ENCODE assay signal across 8 cellular contexts in genomic region chr16:10944249-10945064, GRCh38. TPM values are rescaled to one million over a fixed set of nuclear protein-coding genes. Genes with fewer than 3 reads are reported as not detected.
DNase-seq lines count a peak whose midpoint lies in the region; ATAC-seq and TF ChIP-seq lines count a peak whose summit lies in the region.

A gene with protein sequence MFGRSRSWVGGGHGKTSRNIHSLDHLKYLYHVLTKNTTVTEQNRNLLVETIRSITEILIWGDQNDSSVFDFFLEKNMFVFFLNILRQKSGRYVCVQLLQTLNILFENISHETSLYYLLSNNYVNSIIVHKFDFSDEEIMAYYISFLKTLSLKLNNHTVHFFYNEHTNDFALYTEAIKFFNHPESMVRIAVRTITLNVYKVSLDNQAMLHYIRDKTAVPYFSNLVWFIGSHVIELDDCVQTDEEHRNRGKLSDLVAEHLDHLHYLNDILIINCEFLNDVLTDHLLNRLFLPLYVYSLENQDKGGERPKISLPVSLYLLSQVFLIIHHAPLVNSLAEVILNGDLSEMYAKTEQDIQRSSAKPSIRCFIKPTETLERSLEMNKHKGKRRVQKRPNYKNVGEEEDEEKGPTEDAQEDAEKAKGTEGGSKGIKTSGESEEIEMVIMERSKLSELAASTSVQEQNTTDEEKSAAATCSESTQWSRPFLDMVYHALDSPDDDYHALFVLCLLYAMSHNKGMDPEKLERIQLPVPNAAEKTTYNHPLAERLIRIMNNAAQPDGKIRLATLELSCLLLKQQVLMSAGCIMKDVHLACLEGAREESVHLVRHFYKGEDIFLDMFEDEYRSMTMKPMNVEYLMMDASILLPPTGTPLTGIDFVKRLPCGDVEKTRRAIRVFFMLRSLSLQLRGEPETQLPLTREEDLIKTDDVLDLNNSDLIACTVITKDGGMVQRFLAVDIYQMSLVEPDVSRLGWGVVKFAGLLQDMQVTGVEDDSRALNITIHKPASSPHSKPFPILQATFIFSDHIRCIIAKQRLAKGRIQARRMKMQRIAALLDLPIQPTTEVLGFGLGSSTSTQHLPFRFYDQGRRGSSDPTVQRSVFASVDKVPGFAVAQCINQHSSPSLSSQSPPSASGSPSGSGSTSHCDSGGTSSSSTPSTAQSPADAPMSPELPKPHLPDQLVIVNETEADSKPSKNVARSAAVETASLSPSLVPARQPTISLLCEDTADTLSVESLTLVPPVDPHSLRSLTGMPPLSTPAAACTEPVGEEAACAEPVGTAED (plus strand): TSS chr16:10944564. CDS start chr16:10944718, 154 bp downstream.

- TF ChIP-seq CTCF in natural killer cell (IDR thresholded peaks at IDR 0.05) = no peak

- no peaks in the 10 kb centered on the region for H3K27me3 Mint-ChIP-seq in activated T-helper 2 cell treated with anti-CD3 and anti-CD28 coated beads, Interferon-gamma antibody, Interleukin-2, Interleukin-4, amounts not matched to agents 10 μg/mL and 5 μg/mL and 100 μg/mL, durations not matched to agents 14 hours and 24 hours and 36 hours (ENCODE audit: low read depth)
- H3K27me3 Mint-ChIP-seq in natural killer cell (ENCODE audit: low read depth in 2 of 2) = no peaks in the 10 kb centered on the region

- H3K4me1 Mint-ChIP-seq in activated T-helper 2 cell treated with anti-CD3 and anti-CD28 coated beads, Interferon-gamma antibody, Interleukin-2, Interleukin-4, amounts not matched to agents 10 μg/mL and 5 μg/mL and 100 μg/mL, durations not matched to agents 14 hours and 24 hours and 36 hours (ENCODE audit: low read depth) = peaks cover 49% of the 10 kb centered on the region
- peaks cover 56 to 67% of the 10 kb centered on the region in 2 donors for H3K4me1 Mint-ChIP-seq in natural killer cell

- peak within 1 kb of the TSS; percentile 73 for H3K4me3 ChIP-seq in H7 (ENCODE audit: insufficient read depth, low read depth, low read length)

- DNase-seq in ELR (ENCODE audit: low read depth) = peak; percentile 97
- DNase-seq in H7 = peak; percentile 96
- peak; percentile 94 for DNase-seq in M059J (ENCODE audit: low read depth)
- DNase-seq in activated T-helper 2 cell treated with anti-CD3 and anti-CD28 coated beads, Interferon-gamma antibody, Interleukin-2, Interleukin-4, amounts not matched to agents 10 μg/mL and 5 μg/mL and 100 μg/mL, durations not matched to agents 14 hours and 24 hours and 36 hours (ENCODE audit: low spot score) = peak; percentile 95
- DNase-seq in fibroblast of peridontal ligament (ENCODE audit: extremely low read depth) = peak; percentile 94
- DNase-seq in natural killer cell = peak; percentile 96
- DNase-seq in stimulated activated naive CD4-positive, alpha-beta T cell (lab: John Stamatoyannopoulos, UW) = peak; percentile 88 to 95 (median 92)

- ATAC-seq in natural killer cell = peak; percentile 77 to 91 (median 81)

- H3K9me3 Mint-ChIP-seq in activated T-helper 2 cell treated with anti-CD3 and anti-CD28 coated beads, Interferon-gamma antibody, Interleukin-2, Interleukin-4, amounts not matched to agents 10 μg/mL and 5 μg/mL and 100 μg/mL, durations not matched to agents 14 hours and 24 hours and 36 hours = no peaks in the 10 kb centered on the region
- no peaks in the 10 kb centered on the region for H3K9me3 Mint-ChIP-seq in natural killer cell

- TF ChIP-seq POLR2A in Raji (IDR thresholded peaks at IDR 0.05; ENCODE audit: insufficient read depth, low read depth, low read length) = peak; percentile 88

- intact Hi-C loops in activated T-helper 2 cell treated with anti-CD3 and anti-CD28 coated beads, Interferon-gamma antibody, Interleukin-2, Interleukin-4, amounts not matched to agents 10 μg/mL and 5 μg/mL and 100 μg/mL, durations not matched to agents 14 hours and 24 hours and 36 hours (cut with micrococcal nuclease) = loop anchor here (2.0 to 5.0 kb wide), 5 partner anchors 66 to 1138 kb away; partner anchors contain the start of genes GSPT1, NUBP1 and ZC3H7A
- intact Hi-C loops in natural killer cell (cut with micrococcal nuclease) = loop anchor here (1.0 to 2.0 kb wide), 2 partner anchors 200 to 972 kb away; no protein-coding TSS in a partner anchor

- H3K36me3 Mint-ChIP-seq in activated T-helper 2 cell treated with anti-CD3 and anti-CD28 coated beads, Interferon-gamma antibody, Interleukin-2, Interleukin-4, amounts not matched to agents 10 μg/mL and 5 μg/mL and 100 μg/mL, durations not matched to agents 14 hours and 24 hours and 36 hours (ENCODE audit: low read depth) = peaks cover 14% of the 10 kb centered on the region
- no peaks in the 10 kb centered on the region for H3K36me3 Mint-ChIP-seq in natural killer cell

- H3K4me3 Mint-ChIP-seq in activated T-helper 2 cell treated with anti-CD3 and anti-CD28 coated beads, Interferon-gamma antibody, Interleukin-2, Interleukin-4, amounts not matched to agents 10 μg/mL and 5 μg/mL and 100 μg/mL, durations not matched to agents 14 hours and 24 hours and 36 hours (ENCODE audit: low read depth) = peak within 1 kb of the TSS; percentile 82
- H3K4me3 Mint-ChIP-seq in natural killer cell = peak within 1 kb of the TSS; percentile 88

- H3K36me3 ChIP-seq in H7 (replicated peaks; ENCODE audit: control insufficient read depth, insufficient read depth, low read length) = no peaks in the 10 kb centered on the region; the same call in none of the 2 replicates

- H3K27me3 ChIP-seq in H7 (ENCODE audit: control insufficient read depth, insufficient read depth, low read length) = no peaks in the 10 kb centered on the region

- H3K27ac Mint-ChIP-seq in activated T-helper 2 cell treated with anti-CD3 and anti-CD28 coated beads, Interferon-gamma antibody, Interleukin-2, Interleukin-4, amounts not matched to agents 10 μg/mL and 5 μg/mL and 100 μg/mL, durations not matched to agents 14 hours and 24 hours and 36 hours = peak within 1 kb of the TSS; percentile 79
- peak within 1 kb of the TSS; percentile 65 to 93 for H3K27ac Mint-ChIP-seq in natural killer cell

RNA-seq across cellular contexts. Expression of the gene that starts here (rescaled TPM):
- total RNA-seq in H7 (2014; rRNA removed; shearing (Covaris generic)) = 12.0 and 15.1 TPM in 2 replicates
- 8.1 and 15.6 TPM in 2 replicates for total RNA-seq in M059J (2014; rRNA removed; shearing (Covaris generic))
- total RNA-seq in activated T-helper 2 cell treated with anti-CD3 and anti-CD28 coated beads, Interferon-gamma antibody, Interleukin-2, Interleukin-4, amounts not matched to agents 10 μg/mL and 5 μg/mL and 100 μg/mL, durations not matched to agents 14 hours and 24 hours and 36 hours = 44.8 and 48.7 TPM in 2 replicates
- 10 to 100 TPM; 35.9 to 50.5 (median 37.4) TPM for total RNA-seq in natural killer cell

Comparison
In these comparisons a context has a peak if more than half of its experiments do, and no peak if none do; other contexts are left out.
1. Peak in every context shown above with its lines: DNase-seq, ATAC-seq and H3K4me3 ChIP-seq.